28 cellular contexts compared by ENCODE assay signal in genomic region chr17:33015716-33016346, GRCh38. TPM values are rescaled to one million over a fixed set of nuclear protein-coding genes. Genes with fewer than 3 reads are reported as not detected.
"Had no signal": no experiment of that assay in that cellular context is flagged by ENCODE, and none has a peak within 500 bp of the region (broad histone marks: within the 10 kb centered on the region; RNA-seq: fewer than 3 reads in every experiment).

No MANE protein-coding gene starts in this region.

- H3K27me3 ChIP-seq: hepatocyte, sigmoid colon had no signal

- H3K36me3 ChIP-seq: sigmoid colon, upper lobe of right lung had no signal

- H3K9me3 ChIP-seq: sigmoid colon, upper lobe of right lung had no signal

- H3K27me3 Mint-ChIP-seq: activated B cell treated with CpG ODN at 0.5 μM for 24 hours; dendritic cell treated with granulocyte-macrophage colony-stimulating factor and Interleukin-4, amounts not matched to agents 40 ng/mL and 50 ng/mL, for 4 days had no signal

- DNase-seq: activated B cell treated with CpG ODN at 0.5 μM for 24 hours; activated CD4-positive, alpha-beta memory T cell treated with anti-CD3 and anti-CD28 coated beads for 36 hours; activated CD4-positive, alpha-beta T cell treated with anti-CD3 and anti-CD28 coated beads for 36 hours; activated effector memory CD4-positive, alpha-beta T cell treated with anti-CD3 and anti-CD28 coated beads, Interleukin-2, amount 50 U/mL, for 16 hours; activated naive CD4-positive, alpha-beta T cell treated with anti-CD3 and anti-CD28 coated beads, Interleukin-2, amount 50 U/mL, for 16 hours; activated naive CD8-positive, alpha-beta T cell treated with anti-CD3 and anti-CD28 coated beads, Interleukin-2, amount 50 U/mL, for 24 hours; activated T-cell treated with anti-CD3 and anti-CD28 coated beads for 4 hours; effector CD4-positive, alpha-beta T cell; glutamatergic neuron; left ventricle myocardium superior; nephron progenitor cell; sigmoid colon; stimulated activated CD4-positive, alpha-beta T cell treated with anti-CD3 and anti-CD28 coated beads, Interleukin-4, amount 100 ng/mL, for 4 hours; stimulated activated naive CD8-positive, alpha-beta T cell treated with anti-CD3 and anti-CD28 coated beads, Interleukin-15, Interleukin-2, amounts not matched to agents 100 U/mL and 50 U/mL, for 24 hours; T1000; upper lobe of right lung had no signal

- H3K9me3 Mint-ChIP-seq: activated B cell treated with CpG ODN at 0.5 μM for 24 hours; activated CD4-positive, alpha-beta memory T cell treated with anti-CD3 and anti-CD28 coated beads for 36 hours; activated naive CD8-positive, alpha-beta T cell treated with anti-CD3 and anti-CD28 coated beads, Interleukin-2, amount 50 U/mL, for 24 hours; dendritic cell treated with granulocyte-macrophage colony-stimulating factor and Interleukin-4, amounts not matched to agents 40 ng/mL and 50 ng/mL, for 4 days; nephron progenitor cell; T-helper 1 cell treated with Interleukin-12 subunit alpha and Interleukin-12 subunit beta and Interleukin-4 antibody, amounts not matched to agents 30 μg/mL and 1 μg/mL, for 36 hours had no signal

- ATAC-seq: activated CD4-positive, alpha-beta T cell treated with anti-CD3 and anti-CD28 coated beads for 36 hours; activated naive CD8-positive, alpha-beta T cell treated with anti-CD3 and anti-CD28 coated beads, Interleukin-2, amount 50 U/mL, for 24 hours; esophagus mucosa; left ventricle myocardium superior; stimulated activated naive CD8-positive, alpha-beta T cell treated with anti-CD3 and anti-CD28 coated beads, Interleukin-15, Interleukin-2, amounts not matched to agents 100 U/mL and 50 U/mL, for 24 hours; upper lobe of right lung had no signal

- H3K4me2 ChIP-seq: hepatocyte had no signal

- H3K36me3 Mint-ChIP-seq: activated CD4-positive, alpha-beta memory T cell treated with anti-CD3 and anti-CD28 coated beads for 36 hours had no signal

- H3K27ac Mint-ChIP-seq: activated B cell treated with CpG ODN at 0.5 μM for 24 hours; activated CD4-positive, alpha-beta memory T cell treated with anti-CD3 and anti-CD28 coated beads for 36 hours; activated CD4-positive, alpha-beta T cell treated with anti-CD3 and anti-CD28 coated beads for 36 hours; activated naive CD8-positive, alpha-beta T cell treated with anti-CD3 and anti-CD28 coated beads, Interleukin-2, amount 50 U/mL, for 24 hours; dendritic cell treated with granulocyte-macrophage colony-stimulating factor and Interleukin-4, amounts not matched to agents 40 ng/mL and 50 ng/mL, for 4 days; nephron progenitor cell; T-helper 1 cell treated with Interleukin-12 subunit alpha and Interleukin-12 subunit beta and Interleukin-4 antibody, amounts not matched to agents 30 μg/mL and 1 μg/mL, for 36 hours had no signal

- H3K4me1 ChIP-seq: upper lobe of right lung had no signal

- H3K4me3 Mint-ChIP-seq: activated B cell treated with CpG ODN at 0.5 μM for 24 hours; activated CD4-positive, alpha-beta memory T cell treated with anti-CD3 and anti-CD28 coated beads for 36 hours; activated CD4-positive, alpha-beta T cell treated with anti-CD3 and anti-CD28 coated beads for 36 hours; activated naive CD8-positive, alpha-beta T cell treated with anti-CD3 and anti-CD28 coated beads, Interleukin-2, amount 50 U/mL, for 24 hours; dendritic cell treated with granulocyte-macrophage colony-stimulating factor and Interleukin-4, amounts not matched to agents 40 ng/mL and 50 ng/mL, for 4 days; nephron progenitor cell; T-helper 1 cell treated with Interleukin-12 subunit alpha and Interleukin-12 subunit beta and Interleukin-4 antibody, amounts not matched to agents 30 μg/mL and 1 μg/mL, for 36 hours had no signal

- H3K27ac ChIP-seq: hepatocyte, sigmoid colon, upper lobe of right lung had no signal

- H3K4me1 Mint-ChIP-seq: activated B cell treated with CpG ODN at 0.5 μM for 24 hours; activated CD4-positive, alpha-beta T cell treated with anti-CD3 and anti-CD28 coated beads for 36 hours; activated naive CD8-positive, alpha-beta T cell treated with anti-CD3 and anti-CD28 coated beads, Interleukin-2, amount 50 U/mL, for 24 hours had no signal

- H2AFZ ChIP-seq: hepatocyte had no signal

- H3K4me3 ChIP-seq: hepatocyte, sigmoid colon, upper lobe of right lung had no signal

RNA-seq across cellular contexts. Expression of gene SPACA3, which starts 24.2 kb away (rescaled TPM):
- total RNA-seq: activated B cell treated with CpG ODN at 0.5 μM for 24 hours; activated CD4-positive, alpha-beta memory T cell treated with anti-CD3 and anti-CD28 coated beads for 36 hours; activated CD4-positive, alpha-beta T cell treated with anti-CD3 and anti-CD28 coated beads for 36 hours; cardiac septum; chondrocyte; esophagus mucosa; frontal cortex; hepatocyte; left ventricle myocardium superior; mononuclear cell; omental fat pad; posterior vena cava; renal cortical epithelial cell; sigmoid colon; subcutaneous adipose tissue; upper lobe of right lung had no signal
- polyA plus RNA-seq: hepatocyte, sigmoid colon had no signal
